23 cellular contexts compared by ENCODE assay signal in genomic region chr14:92190768-92191167, GRCh38.
"Had no signal": no experiment of that assay in that cellular context is flagged by ENCODE, and none has a peak within 500 bp of the region (broad histone marks: within the 10 kb centered on the region; RNA-seq: fewer than 3 reads in every experiment).

No MANE protein-coding gene starts in this region.

- H3K27ac ChIP-seq: breast epithelium, PC-9 had no signal

- H3K4me3 Mint-ChIP-seq: activated CD4-positive, alpha-beta T cell treated with anti-CD3 and anti-CD28 coated beads, Interleukin-2, amount 10 ng/mL, durations not matched to agents 24 days and 14 days; activated CD8-positive, alpha-beta memory T cell treated with anti-CD3 and anti-CD28 coated beads, Interleukin-2, amount 10 ng/mL, durations not matched to agents 7 days and 5 days; activated naive CD4-positive, alpha-beta T cell treated with anti-CD3 and anti-CD28 coated beads, Interleukin-2, amount 50 U/mL, for 24 hours; activated T-cell treated with anti-CD3 and anti-CD28 coated beads, Interleukin-2, amount 50 U/mL, for 24 hours; activated T-helper 1 cell treated with anti-CD3 and anti-CD28 coated beads, Interleukin-12 subunit alpha, Interleukin-12 subunit beta, Interleukin-2, Interleukin-4 antibody, amounts not matched to agents 30 ng/mL and 10 ng/mL and 1 ng/mL, durations not matched to agents 14 hours and 24 hours and 36 hours; T-helper 1 cell treated with Interleukin-12 subunit alpha and Interleukin-12 subunit beta and Interleukin-4 antibody, amounts not matched to agents 30 μg/mL and 1 μg/mL, for 36 hours; WTC11 had no signal

- ATAC-seq: activated CD8-positive, alpha-beta memory T cell treated with anti-CD3 and anti-CD28 coated beads, Interleukin-2, amount 10 ng/mL, durations not matched to agents 7 days and 5 days; WTC11 had no signal

- DNase-seq: activated CD4-positive, alpha-beta T cell treated with anti-CD3 and anti-CD28 coated beads for 1 hour; activated CD4-positive, alpha-beta T cell treated with anti-CD3 and anti-CD28 coated beads, Interleukin-2, amount 10 ng/mL, durations not matched to agents 24 days and 14 days; activated CD4-positive, alpha-beta T cell treated with anti-CD3 and anti-CD28 coated beads, Interleukin-2, amount 50 U/mL, for 48 hours; activated CD8-positive, alpha-beta memory T cell treated with anti-CD3 and anti-CD28 coated beads, Interleukin-2, amount 10 ng/mL, durations not matched to agents 7 days and 5 days; activated effector memory CD4-positive, alpha-beta T cell treated with Interleukin-2 at 50 U/mL for 16 hours; activated naive CD4-positive, alpha-beta T cell; activated T-cell treated with anti-CD3 and anti-CD28 coated beads, Interleukin-2, amount 50 U/mL, for 24 hours; aorta; caudate nucleus; Kasumi-1; KBM-7; NCI-H146; NCI-H187 treated with DMSO at 0.1 percent for 48 hours; NCI-H2081 treated with DMSO at 0.1 percent for 48 hours; NCI-H446 treated with DMSO at 0.1 percent for 48 hours; NCI-H524 treated with DMSO at 0.1 percent for 48 hours; PC-9; SHP77 treated with DMSO at 0.1 percent for 48 hours had no signal

- H3K36me3 ChIP-seq: breast epithelium had no signal

- H2AFZ ChIP-seq: PC-9 had no signal

- H3K4me1 Mint-ChIP-seq: activated CD4-positive, alpha-beta T cell treated with anti-CD3 and anti-CD28 coated beads, Interleukin-2, amount 10 ng/mL, durations not matched to agents 24 days and 14 days; activated CD8-positive, alpha-beta memory T cell treated with anti-CD3 and anti-CD28 coated beads, Interleukin-2, amount 10 ng/mL, durations not matched to agents 7 days and 5 days; activated naive CD4-positive, alpha-beta T cell treated with anti-CD3 and anti-CD28 coated beads, Interleukin-2, amount 50 U/mL, for 24 hours; WTC11 had no signal

- H3K4me3 ChIP-seq: breast epithelium, PC-9 had no signal

- H3K27ac Mint-ChIP-seq: activated CD4-positive, alpha-beta T cell treated with anti-CD3 and anti-CD28 coated beads, Interleukin-2, amount 10 ng/mL, durations not matched to agents 24 days and 14 days; activated CD8-positive, alpha-beta memory T cell treated with anti-CD3 and anti-CD28 coated beads, Interleukin-2, amount 10 ng/mL, durations not matched to agents 7 days and 5 days; activated naive CD4-positive, alpha-beta T cell treated with anti-CD3 and anti-CD28 coated beads, Interleukin-2, amount 50 U/mL, for 24 hours; activated T-cell treated with anti-CD3 and anti-CD28 coated beads, Interleukin-2, amount 50 U/mL, for 24 hours; activated T-helper 1 cell treated with anti-CD3 and anti-CD28 coated beads, Interleukin-12 subunit alpha, Interleukin-12 subunit beta, Interleukin-2, Interleukin-4 antibody, amounts not matched to agents 30 ng/mL and 10 ng/mL and 1 ng/mL, durations not matched to agents 14 hours and 24 hours and 36 hours; T-helper 1 cell treated with Interleukin-12 subunit alpha and Interleukin-12 subunit beta and Interleukin-4 antibody, amounts not matched to agents 30 μg/mL and 1 μg/mL, for 36 hours; WTC11 had no signal

- H3K27me3 Mint-ChIP-seq: activated CD4-positive, alpha-beta T cell treated with anti-CD3 and anti-CD28 coated beads, Interleukin-2, amount 10 ng/mL, durations not matched to agents 24 days and 14 days; activated naive CD4-positive, alpha-beta T cell treated with anti-CD3 and anti-CD28 coated beads, Interleukin-2, amount 50 U/mL, for 24 hours; activated T-cell treated with anti-CD3 and anti-CD28 coated beads, Interleukin-2, amount 50 U/mL, for 24 hours had no signal

- H3K4me2 ChIP-seq: PC-9 had no signal

- H3K9me3 ChIP-seq: breast epithelium had no signal

- H3K4me1 ChIP-seq: breast epithelium had no signal

- H3K27me3 ChIP-seq: breast epithelium had no signal

- H3K36me3 Mint-ChIP-seq: activated CD8-positive, alpha-beta memory T cell treated with anti-CD3 and anti-CD28 coated beads, Interleukin-2, amount 10 ng/mL, durations not matched to agents 7 days and 5 days; activated naive CD4-positive, alpha-beta T cell treated with anti-CD3 and anti-CD28 coated beads, Interleukin-2, amount 50 U/mL, for 24 hours had no signal

- H3K9me3 Mint-ChIP-seq: activated naive CD4-positive, alpha-beta T cell treated with anti-CD3 and anti-CD28 coated beads, Interleukin-2, amount 50 U/mL, for 24 hours had no signal
